8 cellular contexts compared by ENCODE assay signal in the genomic region with DNA sequence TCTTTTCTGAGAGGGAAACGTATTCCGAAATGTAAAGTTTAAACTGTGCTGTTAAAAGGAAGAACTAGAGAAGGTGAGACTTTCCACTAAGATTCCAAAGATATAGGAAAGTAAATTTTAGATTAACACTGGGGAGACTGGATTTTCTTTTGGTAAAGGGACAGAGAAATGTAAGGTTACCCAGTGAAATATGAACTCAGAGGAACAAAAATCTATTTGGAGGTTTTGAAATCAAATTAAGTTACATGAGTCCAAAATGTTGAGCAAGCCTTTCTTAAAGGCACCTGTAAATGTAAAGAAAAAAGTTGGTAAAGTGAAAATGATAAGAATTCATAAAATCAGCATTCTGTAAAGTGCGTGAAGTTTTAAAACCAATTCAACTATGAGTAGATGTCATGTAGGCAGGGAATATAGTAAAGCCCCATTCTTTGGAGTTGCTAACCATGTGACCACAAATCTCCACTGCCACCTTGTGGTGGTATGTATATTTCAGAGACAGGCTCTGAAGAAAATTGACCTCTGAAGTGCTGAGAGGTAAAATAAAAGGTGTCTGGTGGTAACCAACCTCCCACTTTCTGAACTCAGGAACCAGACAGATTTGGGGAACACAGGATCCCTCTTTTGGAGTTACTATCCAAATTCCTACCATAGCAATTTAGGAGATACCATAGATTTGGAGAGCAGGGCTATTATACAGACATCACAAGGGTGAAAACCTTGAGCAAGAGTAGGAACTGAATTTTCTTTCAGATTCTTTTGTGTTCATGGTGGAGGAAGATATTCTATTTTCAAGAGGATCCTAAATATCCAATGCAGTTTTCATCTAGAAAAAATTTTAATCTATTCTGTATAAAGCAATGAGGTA.
A peak's percentile ranks its signal among the peaks of the same experiment; 100 is the strongest.
DNase-seq lines count a peak whose midpoint lies in the region; ATAC-seq, FAIRE-seq and TF ChIP-seq lines count a peak whose summit lies in the region.

No MANE protein-coding gene starts in this region.

- no peak for TF ChIP-seq EP300 in K562 (IDR thresholded peaks at IDR 0.05; ENCODE audit: low read length)
- no peak for TF ChIP-seq EP300 in tibial nerve (IDR thresholded peaks at IDR 0.05)

- TF ChIP-seq CTCF in BJ (IDR thresholded peaks at IDR 0.05; ENCODE audit: insufficient read depth, low read depth, low read length) (peak; percentile 69), K562 (IDR thresholded peaks at IDR 0.05 in 2 of 3, conservative IDR thresholded peaks at IDR 0.05 in 1 of 3; ENCODE audit: insufficient read depth in 2 of 3, low read depth in 1 of 3, low read length in 3 of 3) (peak; percentile 45 to 68 (median 57); a peak in 5 of 6 replicates), tibial nerve (IDR thresholded peaks at IDR 0.05) (peak; percentile 47 to 63 (median 56))

- intact Hi-C loops in K562 (cut with micrococcal nuclease): loop anchor here (1.0 to 5.0 kb wide), 3 partner anchors 78 to 217 kb away; no protein-coding TSS in a partner anchor

- no TSS peak for BruUV-seq in K562 (replicated peaks; lab: Mats Ljungman, UMichigan)

- H4K20me1 ChIP-seq in K562 (replicated peaks; ENCODE audit: control insufficient read depth, insufficient read depth, low read length): no peaks in the 10 kb centered on the region

- H3K27ac ChIP-seq in K562 (ENCODE audit: extremely low read depth, low read depth, low read length) (no peak overlapping the region), tibial nerve (no peak overlapping the region)

- CTCF ChIA-PET in BJ (lab: Yijun Ruan, JAX): interaction anchor here (0.8 kb wide), 1 partner anchor 216 kb away, joined by 3 read pairs; a partner anchor contains a TSS
- CTCF ChIA-PET in K562 (lab: Yijun Ruan, JAX; ENCODE audit: low intra/inter-chr PET ratio): interaction anchor here (0.7 to 2.4 kb wide), 3 partner anchors 215 to 804 kb away, joined by 4 to 25 read pairs (median 5); a partner anchor contains a TSS

- peak; percentile 94 for ATAC-seq in GM18861 (IDR thresholded peaks at IDR 0.05; ENCODE audit: unreplicated experiment)
- peak; percentile 96 for ATAC-seq in HG03342 (IDR thresholded peaks at IDR 0.05; ENCODE audit: unreplicated experiment)
- peak; percentile 85 for ATAC-seq in K562
- ATAC-seq in HG02571 (IDR thresholded peaks at IDR 0.05; ENCODE audit: unreplicated experiment): no peak

- TF ChIP-seq RAD21 in K562 (CRISPR knock-in tag; conservative IDR thresholded peaks at IDR 0.05 in 1 of 2, IDR thresholded peaks at IDR 0.05 in 1 of 2): peak; percentile 70 to 73

- no peaks in the 10 kb centered on the region for H3K79me2 ChIP-seq in K562 (ENCODE audit: control insufficient read depth, insufficient read depth, low read length)

- H3K9me1 ChIP-seq in K562 (ENCODE audit: control insufficient read depth, insufficient read depth, low read length): no peaks in the 10 kb centered on the region

- no peaks in the 10 kb centered on the region; a peak in 1 of 5 replicates for H3K4me1 ChIP-seq in K562 (replicated peaks in 1 of 2; ENCODE audit: control insufficient read depth in 2 of 2, insufficient read depth in 2 of 2, low read length in 2 of 2)
- H3K4me1 ChIP-seq in tibial nerve: no peaks in the 10 kb centered on the region

- H3K4me2 ChIP-seq in K562 (ENCODE audit: insufficient read depth, low read length): no peak overlapping the region

- no peak overlapping the region for H3K9ac ChIP-seq in K562 (ENCODE audit: insufficient read depth in 1 of 2, low read depth in 2 of 2, low read length in 2 of 2)

- in situ Hi-C loops in K562 (cut with MboI): loop anchor here (5.0 kb wide), 1 partner anchor 218 kb away; no protein-coding TSS in a partner anchor

- H3K4me3 ChIP-seq in BJ (ENCODE audit: low read depth, low read length): no peak overlapping the region
- no peak overlapping the region for H3K4me3 ChIP-seq in K562
- H3K4me3 ChIP-seq in tibial nerve: no peak overlapping the region

- H3K27me3 ChIP-seq in BJ (ENCODE audit: control insufficient read depth, insufficient read depth, low read length): no peaks in the 10 kb centered on the region
- H3K27me3 ChIP-seq in K562 (ENCODE audit: control insufficient read depth in 2 of 2, insufficient read depth in 2 of 2, low read length in 2 of 2): no peaks in the 10 kb centered on the region
- H3K27me3 ChIP-seq in tibial nerve: no peaks in the 10 kb centered on the region

- no peaks in the 10 kb centered on the region for H3K9me3 ChIP-seq in K562 (replicated peaks; ENCODE audit: control insufficient read depth, insufficient read depth, low read depth, low read length)
- H3K9me3 ChIP-seq in tibial nerve: no peaks in the 10 kb centered on the region

- WGBS in K562 (ENCODE audit: insufficient coverage, low coverage, missing lambda C conversion rate): 49% methylated on average over 3 of the region's 3 CpGs
- WGBS in tibial nerve, 2 donors: 71 to 76% methylated on average over 3 of the region's 3 CpGs

- H3K36me3 ChIP-seq in BJ (ENCODE audit: control insufficient read depth, insufficient read depth, low read length) (no peaks in the 10 kb centered on the region), K562 (ENCODE audit: control insufficient read depth, insufficient read depth, low read length) (no peaks in the 10 kb centered on the region), tibial nerve (no peaks in the 10 kb centered on the region)

- POLR2A ChIA-PET in BJ (lab: Charles Lee) (no interaction called here), K562 (lab: Yijun Ruan, JAX) (no interaction called here)

- peak; percentile 88 for FAIRE-seq in K562 (lab: Jason Lieb, UNC)
- FAIRE-seq in islet of Langerhans (lab: Jason Lieb, UNC): peak; percentile 98

- DNase-seq in BJ (ENCODE audit: low read depth): no peak
- DNase-seq in NCI-H446 treated with DMSO at 0.1 percent for 48 hours (lab: John Stamatoyannopoulos, UW): peak; percentile 41
- peak; percentile 42 to 73 (median 46) for DNase-seq in K562 (ENCODE audit: extremely low read depth in 1 of 4, low spot score in 3 of 4)
- DNase-seq in tibial nerve (ENCODE audit: low spot score in 2 of 2): peak in 1 of 2 donors; percentile 66

- TF ChIP-seq POLR2A in K562 (conservative IDR thresholded peaks at IDR 0.05) (no peak), tibial nerve (IDR thresholded peaks at IDR 0.05) (no peak)

- H2AFZ ChIP-seq in K562 (ENCODE audit: low read depth, low read length): 0 out of 2 replicates have a peak overlapping the region, but pooled peaks have one; percentile 4

TF ChIP-seq in K562, 482 proteins besides CTCF, POLR2A, EP300 and RAD21 (continues in another document):
- no peak for TF ChIP-seq FIP1L1 (IDR thresholded peaks at IDR 0.05; ENCODE audit: low read depth, low read length, poor library complexity, severe bottlenecking)
- no peak for TF ChIP-seq ZNF165 (CRISPR knock-in tag; IDR thresholded peaks at IDR 0.05; ENCODE audit: borderline replicate concordance)
- no peak for TF ChIP-seq E2F3 (CRISPR knock-in tag; IDR thresholded peaks at IDR 0.05)
- TF ChIP-seq PCBP2 (IDR thresholded peaks at IDR 0.05; ENCODE audit: low read depth, low read length, poor library complexity, severe bottlenecking): no peak
- no peak for TF ChIP-seq ILK (tag; IDR thresholded peaks at IDR 0.05; ENCODE audit: borderline replicate concordance, low read depth)
- TF ChIP-seq, protein P1, sequence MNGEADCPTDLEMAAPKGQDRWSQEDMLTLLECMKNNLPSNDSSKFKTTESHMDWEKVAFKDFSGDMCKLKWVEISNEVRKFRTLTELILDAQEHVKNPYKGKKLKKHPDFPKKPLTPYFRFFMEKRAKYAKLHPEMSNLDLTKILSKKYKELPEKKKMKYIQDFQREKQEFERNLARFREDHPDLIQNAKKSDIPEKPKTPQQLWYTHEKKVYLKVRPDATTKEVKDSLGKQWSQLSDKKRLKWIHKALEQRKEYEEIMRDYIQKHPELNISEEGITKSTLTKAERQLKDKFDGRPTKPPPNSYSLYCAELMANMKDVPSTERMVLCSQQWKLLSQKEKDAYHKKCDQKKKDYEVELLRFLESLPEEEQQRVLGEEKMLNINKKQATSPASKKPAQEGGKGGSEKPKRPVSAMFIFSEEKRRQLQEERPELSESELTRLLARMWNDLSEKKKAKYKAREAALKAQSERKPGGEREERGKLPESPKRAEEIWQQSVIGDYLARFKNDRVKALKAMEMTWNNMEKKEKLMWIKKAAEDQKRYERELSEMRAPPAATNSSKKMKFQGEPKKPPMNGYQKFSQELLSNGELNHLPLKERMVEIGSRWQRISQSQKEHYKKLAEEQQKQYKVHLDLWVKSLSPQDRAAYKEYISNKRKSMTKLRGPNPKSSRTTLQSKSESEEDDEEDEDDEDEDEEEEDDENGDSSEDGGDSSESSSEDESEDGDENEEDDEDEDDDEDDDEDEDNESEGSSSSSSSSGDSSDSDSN (IDR thresholded peaks at IDR 0.05; ENCODE audit: borderline replicate concordance in 1 of 2, low read depth in 2 of 2, low read length in 2 of 2): no peak
- TF ChIP-seq, protein P2, sequence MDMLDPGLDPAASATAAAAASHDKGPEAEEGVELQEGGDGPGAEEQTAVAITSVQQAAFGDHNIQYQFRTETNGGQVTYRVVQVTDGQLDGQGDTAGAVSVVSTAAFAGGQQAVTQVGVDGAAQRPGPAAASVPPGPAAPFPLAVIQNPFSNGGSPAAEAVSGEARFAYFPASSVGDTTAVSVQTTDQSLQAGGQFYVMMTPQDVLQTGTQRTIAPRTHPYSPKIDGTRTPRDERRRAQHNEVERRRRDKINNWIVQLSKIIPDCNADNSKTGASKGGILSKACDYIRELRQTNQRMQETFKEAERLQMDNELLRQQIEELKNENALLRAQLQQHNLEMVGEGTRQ (CRISPR knock-in tag; IDR thresholded peaks at IDR 0.05): peak; percentile 20; the same call in 1 of the 2 replicates
- TF ChIP-seq, protein P3, sequence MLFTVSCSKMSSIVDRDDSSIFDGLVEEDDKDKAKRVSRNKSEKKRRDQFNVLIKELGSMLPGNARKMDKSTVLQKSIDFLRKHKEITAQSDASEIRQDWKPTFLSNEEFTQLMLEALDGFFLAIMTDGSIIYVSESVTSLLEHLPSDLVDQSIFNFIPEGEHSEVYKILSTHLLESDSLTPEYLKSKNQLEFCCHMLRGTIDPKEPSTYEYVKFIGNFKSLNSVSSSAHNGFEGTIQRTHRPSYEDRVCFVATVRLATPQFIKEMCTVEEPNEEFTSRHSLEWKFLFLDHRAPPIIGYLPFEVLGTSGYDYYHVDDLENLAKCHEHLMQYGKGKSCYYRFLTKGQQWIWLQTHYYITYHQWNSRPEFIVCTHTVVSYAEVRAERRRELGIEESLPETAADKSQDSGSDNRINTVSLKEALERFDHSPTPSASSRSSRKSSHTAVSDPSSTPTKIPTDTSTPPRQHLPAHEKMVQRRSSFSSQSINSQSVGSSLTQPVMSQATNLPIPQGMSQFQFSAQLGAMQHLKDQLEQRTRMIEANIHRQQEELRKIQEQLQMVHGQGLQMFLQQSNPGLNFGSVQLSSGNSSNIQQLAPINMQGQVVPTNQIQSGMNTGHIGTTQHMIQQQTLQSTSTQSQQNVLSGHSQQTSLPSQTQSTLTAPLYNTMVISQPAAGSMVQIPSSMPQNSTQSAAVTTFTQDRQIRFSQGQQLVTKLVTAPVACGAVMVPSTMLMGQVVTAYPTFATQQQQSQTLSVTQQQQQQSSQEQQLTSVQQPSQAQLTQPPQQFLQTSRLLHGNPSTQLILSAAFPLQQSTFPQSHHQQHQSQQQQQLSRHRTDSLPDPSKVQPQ (CRISPR knock-in tag; IDR thresholded peaks at IDR 0.05; ENCODE audit: borderline replicate concordance): no peak
- no peak for TF ChIP-seq TBL1XR1 (IDR thresholded peaks at IDR 0.05; ENCODE audit: low read length in 2 of 2)
- no peak for TF ChIP-seq SMAD4 (CRISPR knock-in tag; conservative IDR thresholded peaks at IDR 0.05)
